1 cellular context compared by ENCODE assay signal in the genomic region with DNA sequence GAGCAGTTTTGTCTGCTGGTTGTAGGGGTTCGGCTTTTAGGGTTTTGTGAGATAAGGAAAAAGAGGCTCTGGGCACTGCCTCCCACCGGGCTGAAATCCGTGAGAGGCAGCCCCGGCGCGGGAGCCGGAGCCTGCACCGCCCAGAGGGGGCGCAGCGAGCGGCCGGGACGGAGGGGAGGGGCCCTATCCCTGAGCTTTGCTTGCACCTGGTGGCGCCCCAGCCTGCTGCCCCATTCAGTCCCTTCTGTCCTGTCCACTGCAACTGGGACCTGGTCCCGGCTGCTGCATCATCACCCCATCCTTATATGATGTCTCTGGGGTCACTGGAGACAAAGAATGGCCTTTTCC.
TF ChIP-seq lines count a peak whose summit lies in the region.

No MANE protein-coding gene starts in this region.

TF ChIP-seq in HEK293, 187 proteins besides CTCF, POLR2A, EP300 and RAD21 (continued from another document):
- TF ChIP-seq, protein P1, sequence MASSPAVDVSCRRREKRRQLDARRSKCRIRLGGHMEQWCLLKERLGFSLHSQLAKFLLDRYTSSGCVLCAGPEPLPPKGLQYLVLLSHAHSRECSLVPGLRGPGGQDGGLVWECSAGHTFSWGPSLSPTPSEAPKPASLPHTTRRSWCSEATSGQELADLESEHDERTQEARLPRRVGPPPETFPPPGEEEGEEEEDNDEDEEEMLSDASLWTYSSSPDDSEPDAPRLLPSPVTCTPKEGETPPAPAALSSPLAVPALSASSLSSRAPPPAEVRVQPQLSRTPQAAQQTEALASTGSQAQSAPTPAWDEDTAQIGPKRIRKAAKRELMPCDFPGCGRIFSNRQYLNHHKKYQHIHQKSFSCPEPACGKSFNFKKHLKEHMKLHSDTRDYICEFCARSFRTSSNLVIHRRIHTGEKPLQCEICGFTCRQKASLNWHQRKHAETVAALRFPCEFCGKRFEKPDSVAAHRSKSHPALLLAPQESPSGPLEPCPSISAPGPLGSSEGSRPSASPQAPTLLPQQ (tag by site-specific recombination; IDR thresholded peaks at IDR 0.05) = no peak
- TF ChIP-seq TCF7L2 (IDR thresholded peaks at IDR 0.05; ENCODE audit: borderline replicate concordance, low read depth, low read length) (no peak), ZIC2 (tag by site-specific recombination; IDR thresholded peaks at IDR 0.05) (no peak), ZNF23 (tag by site-specific recombination; IDR thresholded peaks at IDR 0.05; ENCODE audit: borderline replicate concordance) (no peak), ZNF585B (tag by site-specific recombination; IDR thresholded peaks at IDR 0.05) (no peak), GLIS1 (tag by site-specific recombination; IDR thresholded peaks at IDR 0.05) (peak; percentile 45; the same call in 1 of the 2 replicates), HOXA7 (CRISPR knock-in tag; IDR thresholded peaks at IDR 0.05; ENCODE audit: borderline replicate concordance) (no peak), ZFP41 (tag by site-specific recombination; IDR thresholded peaks at IDR 0.05; ENCODE audit: borderline replicate concordance) (no peak), GLIS2 (tag by site-specific recombination; IDR thresholded peaks at IDR 0.05) (peak; percentile 59; the same call in 1 of the 2 replicates)
- TF ChIP-seq, protein P2, sequence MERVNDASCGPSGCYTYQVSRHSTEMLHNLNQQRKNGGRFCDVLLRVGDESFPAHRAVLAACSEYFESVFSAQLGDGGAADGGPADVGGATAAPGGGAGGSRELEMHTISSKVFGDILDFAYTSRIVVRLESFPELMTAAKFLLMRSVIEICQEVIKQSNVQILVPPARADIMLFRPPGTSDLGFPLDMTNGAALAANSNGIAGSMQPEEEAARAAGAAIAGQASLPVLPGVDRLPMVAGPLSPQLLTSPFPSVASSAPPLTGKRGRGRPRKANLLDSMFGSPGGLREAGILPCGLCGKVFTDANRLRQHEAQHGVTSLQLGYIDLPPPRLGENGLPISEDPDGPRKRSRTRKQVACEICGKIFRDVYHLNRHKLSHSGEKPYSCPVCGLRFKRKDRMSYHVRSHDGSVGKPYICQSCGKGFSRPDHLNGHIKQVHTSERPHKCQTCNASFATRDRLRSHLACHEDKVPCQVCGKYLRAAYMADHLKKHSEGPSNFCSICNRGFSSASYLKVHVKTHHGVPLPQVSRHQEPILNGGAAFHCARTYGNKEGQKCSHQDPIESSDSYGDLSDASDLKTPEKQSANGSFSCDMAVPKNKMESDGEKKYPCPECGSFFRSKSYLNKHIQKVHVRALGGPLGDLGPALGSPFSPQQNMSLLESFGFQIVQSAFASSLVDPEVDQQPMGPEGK (tag by site-specific recombination; IDR thresholded peaks at IDR 0.05) = no peak
